In the genomic region with DNA sequence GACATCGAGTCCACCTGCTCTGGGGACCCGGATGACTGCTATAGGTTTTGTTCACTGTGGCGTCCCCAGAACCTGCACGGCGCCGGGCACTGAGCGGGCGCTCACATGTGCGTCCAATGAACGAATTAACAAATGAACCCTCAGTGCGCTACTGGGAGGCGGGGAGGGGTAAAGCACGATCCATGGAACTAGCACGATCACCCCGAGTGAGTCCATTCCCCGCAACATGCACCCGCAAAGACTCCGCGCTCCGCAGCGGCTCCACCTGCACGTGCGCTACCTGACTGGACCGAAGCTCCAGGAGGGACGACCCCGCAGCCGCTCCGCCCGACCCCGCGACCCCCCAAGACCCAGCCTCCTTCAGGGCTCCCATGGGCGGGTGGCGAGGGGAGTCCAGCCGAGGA, we compare ENCODE assay signal across 1 cellular context.
A peak's percentile ranks its signal among the peaks of the same experiment; 100 is the strongest.
TF ChIP-seq lines count a peak whose summit lies in the region.

No MANE protein-coding gene starts in this region.

TF ChIP-seq in GM12878, 131 proteins besides CTCF, POLR2A, EP300 and RAD21 (continued from another document):
- TF ChIP-seq, protein P1, sequence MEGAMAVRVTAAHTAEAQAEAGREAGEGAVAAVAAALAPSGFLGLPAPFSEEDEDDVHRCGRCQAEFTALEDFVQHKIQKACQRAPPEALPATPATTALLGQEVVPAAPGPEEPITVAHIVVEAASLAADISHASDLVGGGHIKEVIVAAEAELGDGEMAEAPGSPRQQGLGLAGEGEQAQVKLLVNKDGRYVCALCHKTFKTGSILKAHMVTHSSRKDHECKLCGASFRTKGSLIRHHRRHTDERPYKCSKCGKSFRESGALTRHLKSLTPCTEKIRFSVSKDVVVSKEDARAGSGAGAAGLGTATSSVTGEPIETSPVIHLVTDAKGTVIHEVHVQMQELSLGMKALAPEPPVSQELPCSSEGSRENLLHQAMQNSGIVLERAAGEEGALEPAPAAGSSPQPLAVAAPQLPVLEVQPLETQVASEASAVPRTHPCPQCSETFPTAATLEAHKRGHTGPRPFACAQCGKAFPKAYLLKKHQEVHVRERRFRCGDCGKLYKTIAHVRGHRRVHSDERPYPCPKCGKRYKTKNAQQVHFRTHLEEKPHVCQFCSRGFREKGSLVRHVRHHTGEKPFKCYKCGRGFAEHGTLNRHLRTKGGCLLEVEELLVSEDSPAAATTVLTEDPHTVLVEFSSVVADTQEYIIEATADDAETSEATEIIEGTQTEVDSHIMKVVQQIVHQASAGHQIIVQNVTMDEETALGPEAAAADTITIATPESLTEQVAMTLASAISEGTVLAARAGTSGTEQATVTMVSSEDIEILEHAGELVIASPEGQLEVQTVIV (IDR thresholded peaks at IDR 0.05; ENCODE audit: borderline replicate concordance, partially characterized antibody), result no peak
- TF ChIP-seq ZNF384 (IDR thresholded peaks at IDR 0.05; ENCODE audit: borderline replicate concordance, low read depth, low read length), result no peak
- TF ChIP-seq POLR2AphosphoS5 (IDR thresholded peaks at IDR 0.05; ENCODE audit: low read length), result 0 out of 2 replicates have a peak, but pooled peaks have one; percentile 8
- TF ChIP-seq HDGF (IDR thresholded peaks at IDR 0.05), result 0 out of 2 replicates have a peak, but pooled peaks have one; percentile 22
- TF ChIP-seq ZSCAN29 (IDR thresholded peaks at IDR 0.05), result no peak
- peak; percentile 12; the same call in 1 of the 2 replicates for TF ChIP-seq NBN (IDR thresholded peaks at IDR 0.05)
